In the genomic region with DNA sequence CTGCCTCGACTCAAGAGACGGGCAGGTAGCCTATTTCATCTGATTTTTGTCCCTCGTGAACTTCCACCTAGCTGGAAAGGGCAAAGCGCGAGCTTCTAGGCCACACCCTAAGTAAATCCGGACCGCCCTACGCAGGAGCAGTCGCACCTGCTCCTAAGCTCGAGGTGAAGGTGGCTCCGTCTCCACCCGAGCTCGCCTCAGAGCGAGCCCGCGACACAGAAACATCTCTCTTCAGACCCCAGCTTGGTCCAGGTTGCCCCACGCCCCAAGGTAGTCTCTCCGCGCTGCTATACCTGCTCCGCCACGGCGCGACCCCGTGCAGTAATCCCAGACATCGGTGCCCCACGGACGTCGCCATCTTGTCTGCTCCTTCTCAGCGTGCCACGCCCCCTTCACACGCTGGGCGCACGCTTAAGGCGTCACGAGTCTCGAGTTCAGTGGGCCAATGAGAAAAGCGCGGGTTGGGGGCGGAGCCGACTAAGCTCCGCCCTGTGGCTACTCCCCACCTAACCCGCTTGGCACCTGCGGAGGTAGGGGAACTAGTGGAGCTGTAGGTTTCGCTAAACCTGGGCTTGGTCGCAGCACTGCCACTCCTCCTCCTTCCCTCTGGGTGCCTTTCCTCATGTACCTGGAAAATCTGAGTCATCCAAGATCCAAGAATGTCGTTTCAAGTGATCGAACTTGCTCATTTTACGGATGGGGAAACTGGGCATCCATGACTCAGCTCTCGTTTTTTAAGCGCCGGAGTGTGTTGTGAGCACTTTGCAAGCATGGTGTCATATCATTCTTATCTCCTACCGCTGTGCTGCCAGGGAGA, we compare ENCODE assay signal across 8 cellular contexts. TPM values are rescaled to one million over a fixed set of nuclear protein-coding genes. Genes with fewer than 3 reads are reported as not detected.
DNase-seq lines count a peak whose midpoint lies in the region; ATAC-seq and TF ChIP-seq lines count a peak whose summit lies in the region.

A gene (minus strand): TSS at position 365 of the 817 bp plus-strand sequence. CDS start 7 bp downstream, at position 358.

- no peak for TF ChIP-seq CTCF in AG04450 (IDR thresholded peaks at IDR 0.05; ENCODE audit: low read depth, low read length)

- peaks cover 3% of the 10 kb centered on the region; the same call in 1 of the 2 replicates for H3K9me3 ChIP-seq in AG04450 (ENCODE audit: control insufficient read depth, insufficient read depth, low read length)

- H3K27me3 ChIP-seq in AG04450 (ENCODE audit: control insufficient read depth, insufficient read depth, low read length) = no peaks in the 10 kb centered on the region

- CTCF ChIA-PET in AG04450 (lab: Charles Lee) = interaction anchor here (1.5 to 3.0 kb wide), 3 partner anchors 106 to 603 kb away, joined by 4 to 18 read pairs (median 6); no protein-coding TSS in a partner anchor

- H3K4me3 ChIP-seq in AG04450 (ENCODE audit: low read depth, low read length) = peak within 1 kb of the TSS; percentile 98

- POLR2A ChIA-PET in AG04450 (lab: Yijun Ruan, JAX) = interaction anchor here (1.1 to 1.3 kb wide), 2 partner anchors 14 to 308 kb away, joined by 3 to 5 read pairs; no protein-coding TSS in a partner anchor

- DNase-seq in AG04450 (ENCODE audit: low read depth, low spot score) = peak; percentile 74
- peak; percentile 94 for DNase-seq in NCI-H345 (lab: John Stamatoyannopoulos, UW)
- DNase-seq in activated CD4-positive, CD25-positive, alpha-beta regulatory T cell (lab: John Stamatoyannopoulos, UW) = peak; percentile 85 to 95 (median 94)
- peak; percentile 96 for DNase-seq in central memory CD4-positive, alpha-beta T cell
- peak; percentile 97 for DNase-seq in inferior parietal cortex (ENCODE audit: extremely low spot score)
- peak; percentile 90 to 95 for DNase-seq in stimulated activated CD4-positive, alpha-beta T cell treated with anti-CD3 and anti-CD28 coated beads, Interleukin-12 subunit alpha, Interleukin-12 subunit beta, amount 100 ng/mL, for 24 hours (ENCODE audit: low read depth in 2 of 2)

- H3K27ac ChIP-seq in AG04450 (ENCODE audit: low read depth, low read length) = peak within 1 kb of the TSS; percentile 88

- ATAC-seq in GM18909 (IDR thresholded peaks at IDR 0.05; ENCODE audit: poor library complexity, unreplicated experiment) = peak; percentile 84
- ATAC-seq in HG03175 (IDR thresholded peaks at IDR 0.05; ENCODE audit: unreplicated experiment) = peak; percentile 88

RNA-seq across cellular contexts. Expression of the gene that starts here (rescaled TPM):
- polyA plus RNA-seq in AG04450 (2011; rRNA removed) = 21.6 and 26.6 TPM in 2 replicates
- 21.9 and 44.5 TPM in 2 replicates for polyA minus RNA-seq in AG04450 (2011; rRNA and poly(A)+ RNA removed)

Comparison
In these comparisons a context has a peak if more than half of its experiments do, and no peak if none do; other contexts are left out.
1. Peak in every context shown above with its lines: DNase-seq, ATAC-seq, H3K4me3 ChIP-seq and H3K27ac ChIP-seq.